25 cellular contexts compared by ENCODE assay signal in the genomic region with DNA sequence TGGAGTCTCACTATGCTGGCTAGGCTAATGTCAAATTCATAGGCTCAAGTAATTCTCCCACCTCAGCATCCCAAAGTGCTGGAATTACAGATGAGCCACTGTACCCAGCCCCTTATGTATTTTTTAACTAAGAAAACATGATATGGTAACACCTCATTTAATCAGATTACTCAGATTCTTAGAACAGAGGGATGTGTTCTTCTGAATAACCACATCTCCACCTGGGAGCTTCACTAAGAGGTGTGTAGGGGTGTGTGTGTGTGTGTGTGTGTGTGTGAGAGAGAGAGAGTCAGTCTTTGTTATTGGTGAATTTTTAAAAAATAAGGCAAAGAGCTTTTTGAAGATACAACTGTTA.
A peak's percentile ranks its signal among the peaks of the same experiment; 100 is the strongest.
DNase-seq lines count a peak whose midpoint lies in the region; ATAC-seq and TF ChIP-seq lines count a peak whose summit lies in the region.
"Had no signal": no experiment of that assay in that cellular context is flagged by ENCODE, and none has a peak within 500 bp of the region (broad histone marks: within the 10 kb centered on the region; RNA-seq: fewer than 3 reads in every experiment).

No MANE protein-coding gene starts in this region.

- H3K4me1 Mint-ChIP-seq in activated CD8-positive, alpha-beta memory T cell treated with anti-CD3 and anti-CD28 coated beads, Interleukin-2, amount 10 ng/mL, durations not matched to agents 7 days and 5 days: peaks cover 53% of the 10 kb centered on the region
- H3K4me1 Mint-ChIP-seq in activated naive CD8-positive, alpha-beta T cell treated with anti-CD3 and anti-CD28 coated beads for 36 hours: peaks cover 18% of the 10 kb centered on the region
- H3K4me1 Mint-ChIP-seq in neural progenitor cell: no peaks in the 10 kb centered on the region
- H3K4me1 Mint-ChIP-seq: H9 had no signal

- H3K9ac ChIP-seq in KMS-11: no peak overlapping the region
- no peak overlapping the region for H3K9ac ChIP-seq in neural progenitor cell

- H3K4me1 ChIP-seq in KMS-11 (ENCODE audit: low read depth, poor library complexity, severe bottlenecking): peaks cover 34% of the 10 kb centered on the region
- H3K4me1 ChIP-seq in neural progenitor cell: peaks cover 8% of the 10 kb centered on the region
- H3K4me1 ChIP-seq: breast epithelium, uterus had no signal

- H3F3A ChIP-seq in neural progenitor cell (ENCODE audit: low read depth): no peaks in the 10 kb centered on the region

- peak; percentile 67 for DNase-seq in activated CD8-positive, alpha-beta memory T cell treated with anti-CD3 and anti-CD28 coated beads, Interleukin-2, amount 10 ng/mL, durations not matched to agents 7 days and 5 days
- no peak for DNase-seq in activated CD8-positive, alpha-beta memory T cell treated with anti-CD3 and anti-CD28 coated beads, Interleukin-2, amount 50 U/mL, for 48 hours
- peak; percentile 12 for DNase-seq in activated naive CD8-positive, alpha-beta T cell treated with anti-CD3 and anti-CD28 coated beads for 36 hours
- no peak for DNase-seq in stimulated activated naive CD8-positive, alpha-beta T cell treated with anti-CD3 and anti-CD28 coated beads, Interleukin-15, Interleukin-2, amounts not matched to agents 100 U/mL and 50 U/mL, for 24 hours
- DNase-seq in neural progenitor cell (ENCODE audit: low spot score) (no peak), NCI-H2227 treated with DMSO at 0.1 percent for 48 hours (lab: John Stamatoyannopoulos, UW) (no peak)
- DNase-seq: activated CD8-positive, alpha-beta memory T cell treated with anti-CD3 and anti-CD28 coated beads, Interleukin-2, amount 50 U/mL, for 4 hours; C1 segment of cervical spinal cord; dermis blood vessel endothelial cell; DMS153; foreskin fibroblast; H9; MM.1S; NCI-H146; NCI-H2171 treated with DMSO at 0.1 percent for 48 hours; NCI-H748 treated with DMSO at 0.1 percent for 48 hours; ovary; Right ventricle myocardium superior; uterus had no signal

- peak overlapping the region; percentile 33 for H3K4me3 Mint-ChIP-seq in activated CD8-positive, alpha-beta memory T cell treated with anti-CD3 and anti-CD28 coated beads, Interleukin-2, amount 10 ng/mL, durations not matched to agents 7 days and 5 days
- H3K4me3 Mint-ChIP-seq in activated naive CD8-positive, alpha-beta T cell treated with anti-CD3 and anti-CD28 coated beads for 36 hours: no peak overlapping the region
- no peak overlapping the region for H3K4me3 Mint-ChIP-seq in neural progenitor cell
- H3K4me3 Mint-ChIP-seq: H9 had no signal

- H3K9me3 ChIP-seq in neural progenitor cell (ENCODE audit: low read depth): no peaks in the 10 kb centered on the region
- H3K9me3 ChIP-seq: adrenal gland, breast epithelium, ovary had no signal

- H2AFZ ChIP-seq in KMS-11 (ENCODE audit: low read depth) (no peak overlapping the region), neural progenitor cell (replicated peaks) (no peak overlapping the region)
- H2AFZ ChIP-seq: hepatocyte had no signal

- H3K36me3 Mint-ChIP-seq in activated CD8-positive, alpha-beta memory T cell treated with anti-CD3 and anti-CD28 coated beads, Interleukin-2, amount 10 ng/mL, durations not matched to agents 7 days and 5 days: peaks cover 61% of the 10 kb centered on the region
- H3K36me3 Mint-ChIP-seq in activated naive CD8-positive, alpha-beta T cell treated with anti-CD3 and anti-CD28 coated beads for 36 hours: peaks cover 11% of the 10 kb centered on the region
- no peaks in the 10 kb centered on the region for H3K36me3 Mint-ChIP-seq in neural progenitor cell

- H3K27me3 Mint-ChIP-seq in activated CD8-positive, alpha-beta memory T cell treated with anti-CD3 and anti-CD28 coated beads, Interleukin-2, amount 10 ng/mL, durations not matched to agents 7 days and 5 days: no peaks in the 10 kb centered on the region
- H3K27me3 Mint-ChIP-seq in activated naive CD8-positive, alpha-beta T cell treated with anti-CD3 and anti-CD28 coated beads for 36 hours: no peaks in the 10 kb centered on the region
- H3K27me3 Mint-ChIP-seq in neural progenitor cell (ENCODE audit: insufficient read depth, low read depth): no peaks in the 10 kb centered on the region

- H3K9me3 Mint-ChIP-seq in activated CD8-positive, alpha-beta memory T cell treated with anti-CD3 and anti-CD28 coated beads, Interleukin-2, amount 10 ng/mL, durations not matched to agents 7 days and 5 days (ENCODE audit: low read depth): peaks cover 25% of the 10 kb centered on the region
- peaks cover 8% of the 10 kb centered on the region for H3K9me3 Mint-ChIP-seq in activated naive CD8-positive, alpha-beta T cell treated with anti-CD3 and anti-CD28 coated beads for 36 hours
- peaks cover 7% of the 10 kb centered on the region for H3K9me3 Mint-ChIP-seq in neural progenitor cell
- H3K9me3 Mint-ChIP-seq: H9 had no signal

- peak overlapping the region; percentile 13; the same call in 1 of the 2 replicates for H3K27ac ChIP-seq in KMS-11
- no peak overlapping the region for H3K27ac ChIP-seq in neural progenitor cell
- H3K27ac ChIP-seq: adrenal gland, hepatocyte, ovary, uterus, VCaP had no signal

- no peak for TF ChIP-seq CTCF in KMS-11 (conservative IDR thresholded peaks at IDR 0.05; ENCODE audit: low read depth, low read length)
- TF ChIP-seq CTCF in neural progenitor cell (IDR thresholded peaks at IDR 0.05): no peak

- no peak overlapping the region for H3K4me3 ChIP-seq in KMS-11 (IDR thresholded peaks at IDR 0.05; ENCODE audit: insufficient read depth, low read depth, low read length)
- no peak overlapping the region for H3K4me3 ChIP-seq in neural progenitor cell
- H3K4me3 ChIP-seq: adrenal gland, breast epithelium, hepatocyte, ovary, uterus had no signal

- H3K27ac Mint-ChIP-seq in activated CD8-positive, alpha-beta memory T cell treated with anti-CD3 and anti-CD28 coated beads, Interleukin-2, amount 10 ng/mL, durations not matched to agents 7 days and 5 days: peak overlapping the region; percentile 88
- no peak overlapping the region for H3K27ac Mint-ChIP-seq in activated naive CD8-positive, alpha-beta T cell treated with anti-CD3 and anti-CD28 coated beads for 36 hours
- H3K27ac Mint-ChIP-seq in neural progenitor cell: no peak overlapping the region
- H3K27ac Mint-ChIP-seq: H9 had no signal

- H3K4me2 ChIP-seq in KMS-11 (no peak overlapping the region), neural progenitor cell (no peak overlapping the region)
- H3K4me2 ChIP-seq: hepatocyte had no signal

- H4K20me1 ChIP-seq in KMS-11 (ENCODE audit: insufficient read depth) (no peaks in the 10 kb centered on the region), neural progenitor cell (ENCODE audit: low read depth) (peaks cover 14% of the 10 kb centered on the region)

- H3K36me3 ChIP-seq in KMS-11 (ENCODE audit: insufficient read depth) (no peaks in the 10 kb centered on the region; the same call in 1 of the 2 replicates), neural progenitor cell (no peaks in the 10 kb centered on the region)
- H3K36me3 ChIP-seq: adrenal gland, breast epithelium, ovary, uterus had no signal

- H3K27me3 ChIP-seq in KMS-11 (ENCODE audit: insufficient read depth, low read depth) (no peaks in the 10 kb centered on the region), neural progenitor cell (no peaks in the 10 kb centered on the region)
- H3K27me3 ChIP-seq: adrenal gland, breast epithelium, hepatocyte, ovary, uterus had no signal

- CTCF ChIA-PET in activated CD8-positive, alpha-beta memory T cell treated with anti-CD3 and anti-CD28 coated beads, Interleukin-2, amount 10 ng/mL, durations not matched to agents 7 days and 5 days (lab: Charles Lee): interaction anchor here (1.6 to 2.2 kb wide), 2 partner anchors 48 to 87 kb away, joined by 4 to 7 read pairs; no protein-coding TSS in a partner anchor

- H3K79me2 ChIP-seq in KMS-11 (ENCODE audit: insufficient read depth, low read depth): no peaks in the 10 kb centered on the region
- peaks cover 8% of the 10 kb centered on the region for H3K79me2 ChIP-seq in neural progenitor cell (ENCODE audit: low read depth)

- peak; percentile 62 for ATAC-seq in activated CD8-positive, alpha-beta memory T cell treated with anti-CD3 and anti-CD28 coated beads, Interleukin-2, amount 10 ng/mL, durations not matched to agents 7 days and 5 days
- peak; percentile 74 for ATAC-seq in stimulated activated naive CD8-positive, alpha-beta T cell treated with anti-CD3 and anti-CD28 coated beads, Interleukin-15, Interleukin-2, amounts not matched to agents 100 U/mL and 50 U/mL, for 24 hours
- no peak for ATAC-seq in GM18511 (IDR thresholded peaks at IDR 0.05; ENCODE audit: unreplicated experiment)

Comparison
In these comparisons a context has a peak if more than half of its experiments do, and no peak if none do; other contexts are left out.
1. DNase-seq: peak in activated CD8-positive, alpha-beta memory T cell treated with anti-CD3 and anti-CD28 coated beads, Interleukin-2, amount 10 ng/mL, durations not matched to agents 7 days and 5 days (single experiment) and activated naive CD8-positive, alpha-beta T cell treated with anti-CD3 and anti-CD28 coated beads for 36 hours (single experiment); none in activated CD8-positive, alpha-beta memory T cell treated with anti-CD3 and anti-CD28 coated beads, Interleukin-2, amount 50 U/mL, for 48 hours (single experiment), stimulated activated naive CD8-positive, alpha-beta T cell treated with anti-CD3 and anti-CD28 coated beads, Interleukin-15, Interleukin-2, amounts not matched to agents 100 U/mL and 50 U/mL, for 24 hours (single experiment), neural progenitor cell (single experiment) and NCI-H2227 treated with DMSO at 0.1 percent for 48 hours (single experiment).